In genomic region chr7:37920305-37920618, GRCh38 we compare ENCODE assay signal across 8 cellular contexts. TPM values are rescaled to one million over a fixed set of nuclear protein-coding genes. Genes with fewer than 3 reads are reported as not detected.
DNase-seq lines count a peak whose midpoint lies in the region; ATAC-seq and TF ChIP-seq lines count a peak whose summit lies in the region.

No MANE protein-coding gene starts in this region.

- H3K9ac ChIP-seq in BLaER1 treated with 17β-estradiol and CSF1 and Interleukin-3, amounts not matched to agents 10 nM and 100 nM, result peak overlapping the region; percentile 81 to 94 (median 89); a peak in 21 of 22 replicates
- H3K9ac ChIP-seq in endocrine pancreas (ENCODE audit: control insufficient read depth, insufficient read depth, low read length) (no peak overlapping the region), neural progenitor cell (no peak overlapping the region)

- peaks cover 4% of the 10 kb centered on the region for H3K9me3 Mint-ChIP-seq in neural progenitor cell

- H3K4me1 ChIP-seq in BLaER1 treated with 17β-estradiol and CSF1 and Interleukin-3, amounts not matched to agents 10 nM and 100 nM, result peaks cover 30 to 43% (median 38%) of the 10 kb centered on the region in 10 experiments
- peaks cover 6% of the 10 kb centered on the region for H3K4me1 ChIP-seq in endocrine pancreas (ENCODE audit: control insufficient read depth, insufficient read depth, low read length)
- no peaks in the 10 kb centered on the region for H3K4me1 ChIP-seq in neural progenitor cell

- H3K27ac Mint-ChIP-seq in neural progenitor cell, result peak overlapping the region; percentile 77

- H3K36me3 Mint-ChIP-seq in neural progenitor cell, result no peaks in the 10 kb centered on the region

- peak overlapping the region; percentile 91 for H3K4me3 Mint-ChIP-seq in neural progenitor cell

- peaks cover 40% of the 10 kb centered on the region for H3K27me3 Mint-ChIP-seq in neural progenitor cell (ENCODE audit: insufficient read depth, low read depth)

- no peak overlapping the region for H2AFZ ChIP-seq in neural progenitor cell (replicated peaks)

- no peaks in the 10 kb centered on the region for H3F3A ChIP-seq in neural progenitor cell (ENCODE audit: low read depth)

- H4K20me1 ChIP-seq in BLaER1 treated with 17β-estradiol and CSF1 and Interleukin-3, amounts not matched to agents 10 nM and 100 nM, result peaks cover 0 to 29% (median 13%) of the 10 kb centered on the region in 11 experiments; a peak in 13 of 22 replicates
- no peaks in the 10 kb centered on the region for H4K20me1 ChIP-seq in neural progenitor cell (ENCODE audit: low read depth)

- H3K27me3 ChIP-seq in BLaER1 treated with 17β-estradiol and CSF1 and Interleukin-3, amounts not matched to agents 10 nM and 100 nM, result peaks cover 22 to 35% (median 29%) of the 10 kb centered on the region in 11 experiments
- H3K27me3 ChIP-seq in endocrine pancreas (ENCODE audit: control insufficient read depth, insufficient read depth, low read length) (no peaks in the 10 kb centered on the region), neural progenitor cell (peaks cover 62% of the 10 kb centered on the region)

- peak overlapping the region in 10 of 11 experiments; percentile 73 to 93 (median 90); a peak in 18 of 22 replicates for H3K27ac ChIP-seq in BLaER1 treated with 17β-estradiol and CSF1 and Interleukin-3, amounts not matched to agents 10 nM and 100 nM
- H3K27ac ChIP-seq in KOPT-K1 (ENCODE audit: low read depth, low read length, poor library complexity, severe bottlenecking), result peak overlapping the region; percentile 74
- no peak overlapping the region for H3K27ac ChIP-seq in neural progenitor cell

- H3K4me1 Mint-ChIP-seq in neural progenitor cell, result peaks cover 18% of the 10 kb centered on the region

- TF ChIP-seq CTCF in neural progenitor cell (IDR thresholded peaks at IDR 0.05), result no peak

- H3K79me2 ChIP-seq in neural progenitor cell (ENCODE audit: low read depth), result no peaks in the 10 kb centered on the region

- H3K4me3 ChIP-seq in BLaER1 treated with 17β-estradiol and CSF1 and Interleukin-3, amounts not matched to agents 10 nM and 100 nM, result peak overlapping the region; percentile 76 to 93 (median 90)
- peak overlapping the region; percentile 34 for H3K4me3 ChIP-seq in endocrine pancreas (ENCODE audit: control insufficient read depth, insufficient read depth, low read length)
- H3K4me3 ChIP-seq in neural progenitor cell, result peak overlapping the region; percentile 65

- H3K36me3 ChIP-seq in BLaER1 treated with 17β-estradiol and CSF1 and Interleukin-3, amounts not matched to agents 10 nM and 100 nM, result peaks cover 6 to 31% (median 26%) of the 10 kb centered on the region in 11 experiments; a peak in 21 of 22 replicates
- H3K36me3 ChIP-seq in KOPT-K1 (ENCODE audit: insufficient read depth, low read length) (0 out of 2 replicates have a peak, but pooled peaks cover 7% of the 10 kb centered on the region), endocrine pancreas (ENCODE audit: control insufficient read depth, insufficient read depth, low read length) (no peaks in the 10 kb centered on the region), neural progenitor cell (no peaks in the 10 kb centered on the region)

- peaks cover 8 to 25% (median 22%) of the 10 kb centered on the region in 11 experiments for H3K9me3 ChIP-seq in BLaER1 treated with 17β-estradiol and CSF1 and Interleukin-3, amounts not matched to agents 10 nM and 100 nM (replicated peaks in 1 of 11)
- H3K9me3 ChIP-seq in KOPT-K1 (ENCODE audit: insufficient read depth, low read length, poor library complexity, severe bottlenecking) (peaks cover 11% of the 10 kb centered on the region), endocrine pancreas (ENCODE audit: control insufficient read depth, low read length) (no peaks in the 10 kb centered on the region), neural progenitor cell (ENCODE audit: low read depth) (peaks cover 1% of the 10 kb centered on the region)

- DNase-seq in neural progenitor cell (ENCODE audit: low spot score) (no peak), midbrain (lab: John Stamatoyannopoulos, UW) (no peak), middle frontal gyrus (ENCODE audit: extremely low spot score, low spot score) (no peak)

- ATAC-seq in GM21825 (IDR thresholded peaks at IDR 0.05; ENCODE audit: unreplicated experiment) (no peak), HG02981 (IDR thresholded peaks at IDR 0.05; ENCODE audit: unreplicated experiment) (no peak)

- peak overlapping the region; percentile 81 to 96 (median 89) for H3K4me2 ChIP-seq in BLaER1 treated with 17β-estradiol and CSF1 and Interleukin-3, amounts not matched to agents 10 nM and 100 nM
- H3K4me2 ChIP-seq in neural progenitor cell, result peak overlapping the region; percentile 83

RNA-seq across cellular contexts. Expression of gene EPDR1, which starts 0.2 kb away (rescaled TPM):
- total RNA-seq in neural progenitor cell (ENCODE audit: low replicate concordance), result 6.8 and 10.6 TPM in 2 replicates

RNA-seq across cellular contexts. Expression of gene SFRP4, which starts 3.6 kb away (rescaled TPM):
- not detected in 2 replicates for total RNA-seq in neural progenitor cell (ENCODE audit: low replicate concordance)

Comparison
In these comparisons a context has a peak if more than half of its experiments do, and no peak if none do; other contexts are left out.
1. H3K4me3 ChIP-seq: peak in every context shown above with its lines; median percentile 90 in BLaER1 treated with 17β-estradiol and CSF1 and Interleukin-3, amounts not matched to agents 10 nM and 100 nM; 65 in neural progenitor cell; 34 in endocrine pancreas.
2. H3K9ac ChIP-seq: peak in BLaER1 treated with 17β-estradiol and CSF1 and Interleukin-3, amounts not matched to agents 10 nM and 100 nM (11 of 11); none in endocrine pancreas (single experiment) and neural progenitor cell (single experiment).